ENCODE assay signal across 8 cellular contexts in genomic region chr11:35902961-35903360, GRCh38. TPM values are rescaled to one million over a fixed set of nuclear protein-coding genes. Genes with fewer than 3 reads are reported as not detected.
"Had no signal": no experiment of that assay in that cellular context is flagged by ENCODE, and none has a peak within 500 bp of the region (broad histone marks: within the 10 kb centered on the region; RNA-seq: fewer than 3 reads in every experiment).

No MANE protein-coding gene starts in this region.

- H3K4me1 Mint-ChIP-seq: GM23338, H9, IgD-negative memory B cell had no signal

- FAIRE-seq: HepG2 had no signal

- DNase-seq: H9, HCEC 1CT, HFFc6, KG1 had no signal

- H3K27ac Mint-ChIP-seq: GM23338, H9, HFFc6, IgD-negative memory B cell had no signal

- H3K36me3 Mint-ChIP-seq: IgD-negative memory B cell had no signal

- ATAC-seq: GM23338, HepG2 had no signal

- H3K4me3 ChIP-seq: GM23338 had no signal

- H3K27ac ChIP-seq: HL-60 had no signal

- H3K4me3 Mint-ChIP-seq: GM23338, H9, HFFc6, IgD-negative memory B cell had no signal

- H3K4me2 ChIP-seq: GM23338 had no signal

- H2AFZ ChIP-seq: GM23338 had no signal

RNA-seq across cellular contexts. Expression of gene LDLRAD3, which starts 40.9 kb away (rescaled TPM):
- polyA plus RNA-seq: IgD-negative memory B cell had no signal
